ENCODE assay signal across 25 cellular contexts in the genomic region with DNA sequence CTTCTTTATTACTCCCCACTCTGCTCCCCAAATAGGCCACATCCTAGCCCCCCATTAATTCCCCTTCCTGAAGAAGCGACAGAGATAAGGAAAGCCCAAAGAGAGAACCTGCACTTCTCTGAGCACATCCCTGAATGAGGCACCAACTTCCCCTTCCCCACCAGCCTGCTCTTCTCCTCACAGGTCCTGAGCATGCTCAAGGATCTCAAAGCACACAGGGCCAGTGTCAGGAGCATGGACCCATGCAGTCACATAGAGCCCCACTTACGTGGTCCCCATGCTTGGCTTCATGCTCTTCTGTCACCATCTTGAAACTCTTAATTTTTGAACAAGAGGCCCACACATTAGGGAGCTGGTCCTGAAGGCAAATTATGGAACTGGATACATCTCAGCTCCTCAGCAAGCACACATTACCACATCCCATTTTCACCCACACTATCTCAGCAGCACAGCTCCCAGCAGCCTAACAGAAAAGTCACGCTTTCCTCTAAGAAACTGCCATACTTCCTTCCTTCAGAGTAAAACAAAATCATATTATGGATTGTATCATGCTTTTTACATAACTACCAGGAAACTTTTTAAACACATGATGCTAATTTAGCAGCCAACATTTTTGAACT.
A peak's percentile ranks its signal among the peaks of the same experiment; 100 is the strongest.
DNase-seq lines count a peak whose midpoint lies in the region; ATAC-seq, FAIRE-seq and TF ChIP-seq lines count a peak whose summit lies in the region.
"Had no signal": no experiment of that assay in that cellular context is flagged by ENCODE, and none has a peak within 500 bp of the region (broad histone marks: within the 10 kb centered on the region; RNA-seq: fewer than 3 reads in every experiment).

No MANE protein-coding gene starts in this region.

- H3K4me3 ChIP-seq in GM23338: no peak overlapping the region
- H3K4me3 ChIP-seq in RWPE2 (ENCODE audit: severe bottlenecking): no peak overlapping the region
- no peak overlapping the region for H3K4me3 ChIP-seq in H1 (ENCODE audit: extremely low read depth in 1 of 4, insufficient read depth in 2 of 4, low read depth in 3 of 4, low read length in 4 of 4)
- H3K4me3 ChIP-seq in tibial artery: no peak overlapping the region
- H3K4me3 ChIP-seq: ascending aorta, SK-N-MC, smooth muscle cell, thyroid gland had no signal

- no peaks in the 10 kb centered on the region for H3K9me3 ChIP-seq in RWPE2 (ENCODE audit: severe bottlenecking)
- H3K9me3 ChIP-seq in H1 (ENCODE audit: insufficient read depth in 2 of 2, low read depth in 1 of 2, low read length in 1 of 2): no peaks in the 10 kb centered on the region
- H3K9me3 ChIP-seq in CD4-positive, alpha-beta T cell (ENCODE audit: control insufficient read depth, low read length): no peaks in the 10 kb centered on the region
- no peaks in the 10 kb centered on the region for H3K9me3 ChIP-seq in tibial artery
- H3K9me3 ChIP-seq: ascending aorta, Peyer's patch, thyroid gland had no signal

- H3K9me3 Mint-ChIP-seq in GM23338 (no peaks in the 10 kb centered on the region), nephron (no peaks in the 10 kb centered on the region)
- peaks cover 2% of the 10 kb centered on the region for H3K9me3 Mint-ChIP-seq in CD4-positive, alpha-beta T cell
- H3K9me3 Mint-ChIP-seq: activated naive CD4-positive, alpha-beta T cell treated with anti-CD3 and anti-CD28 coated beads, Interleukin-2, amount 50 U/mL, for 24 hours; memory B cell had no signal

- H2BK120ac ChIP-seq in H1 (replicated peaks; ENCODE audit: low read depth, low read length): no peak overlapping the region

- 89% methylated on average over 3 of the region's 3 CpGs; no CpG with 5 or more reads in 1 of the 2 experiments for WGBS in H1 (ENCODE audit: extremely low coverage in 1 of 2, insufficient coverage in 1 of 2, insufficient read length in 1 of 2, insufficient replicate concordance in 2 of 2, low coverage in 1 of 2, low lambda C conversion rate in 2 of 2, missing lambda C conversion rate in 1 of 2), 2 experiments

- H3K4me3 Mint-ChIP-seq in GM23338 (no peak overlapping the region), nephron (no peak overlapping the region)
- no peak overlapping the region for H3K4me3 Mint-ChIP-seq in CD4-positive, alpha-beta T cell
- H3K4me3 Mint-ChIP-seq: activated naive CD4-positive, alpha-beta T cell treated with anti-CD3 and anti-CD28 coated beads, Interleukin-2, amount 50 U/mL, for 24 hours; memory B cell had no signal

- TF ChIP-seq CTCF in GM23338 (conservative IDR thresholded peaks at IDR 0.05; ENCODE audit: low read depth in 2 of 2): no peak
- no peak for TF ChIP-seq CTCF in RWPE2 (IDR thresholded peaks at IDR 0.05; ENCODE audit: poor library complexity, severe bottlenecking)
- no peak for TF ChIP-seq CTCF in H1 (IDR thresholded peaks at IDR 0.05; ENCODE audit: control extremely low read depth in 1 of 3, insufficient read depth in 1 of 3, low read depth in 1 of 3, low read length in 3 of 3)
- no peak for TF ChIP-seq CTCF in nephron (IDR thresholded peaks at IDR 0.05; ENCODE audit: unreplicated experiment in 3 of 3)
- TF ChIP-seq CTCF in CD4-positive, alpha-beta T cell (IDR thresholded peaks at IDR 0.05): no peak
- TF ChIP-seq CTCF in tibial artery (IDR thresholded peaks at IDR 0.05): no peak

- H3K23ac ChIP-seq in H1 (ENCODE audit: insufficient read length): no peak overlapping the region

- H3K4me2 ChIP-seq in GM23338 (no peak overlapping the region), H1 (ENCODE audit: insufficient read depth in 1 of 2, low read depth in 2 of 2, low read length in 2 of 2) (no peak overlapping the region)
- H3K4me2 ChIP-seq: smooth muscle cell had no signal

- H3K14ac ChIP-seq in H1 (ENCODE audit: insufficient read length): no peak overlapping the region

- H4K8ac ChIP-seq in H1 (ENCODE audit: extremely low read depth, insufficient read depth, low read length): no peak overlapping the region

- H2AK5ac ChIP-seq in H1 (ENCODE audit: low read depth, low read length): no peak overlapping the region

- peak overlapping the region; percentile 3; the same call in 1 of the 2 replicates for H3K27ac Mint-ChIP-seq in GM23338
- peak overlapping the region in 2 of 3 experiments; percentile 16 to 35 for H3K27ac Mint-ChIP-seq in nephron
- H3K27ac Mint-ChIP-seq in CD4-positive, alpha-beta T cell: no peak overlapping the region
- H3K27ac Mint-ChIP-seq: activated naive CD4-positive, alpha-beta T cell treated with anti-CD3 and anti-CD28 coated beads, Interleukin-2, amount 50 U/mL, for 24 hours; memory B cell had no signal

- ATAC-seq in GM23338 (no peak), RWPE2 (ENCODE audit: low read depth) (no peak), HG03565 (IDR thresholded peaks at IDR 0.05; ENCODE audit: unreplicated experiment) (no peak)
- no peak for ATAC-seq in CD4-positive, alpha-beta T cell (ENCODE audit: poor library complexity)

- POLR2A ChIA-PET in H1 (lab: Charles Lee; ENCODE audit: partially characterized antibody): interaction anchor here (1.4 kb wide), 1 partner anchor 13 kb away, joined by 3 read pairs; no protein-coding TSS in a partner anchor
- POLR2A ChIA-PET in CD4-positive, alpha-beta T cell (lab: Charles Lee): no interaction called here

- H4K20me1 ChIP-seq in GM23338 (replicated peaks; ENCODE audit: insufficient read depth): no peaks in the 10 kb centered on the region
- no peaks in the 10 kb centered on the region for H4K20me1 ChIP-seq in H1 (replicated peaks in 1 of 2; ENCODE audit: control insufficient read depth in 1 of 2, insufficient read depth in 2 of 2, low read length in 2 of 2)

- peaks cover 35% of the 10 kb centered on the region for H3K4me1 Mint-ChIP-seq in GM23338
- H3K4me1 Mint-ChIP-seq in nephron: peaks cover 67% of the 10 kb centered on the region
- H3K4me1 Mint-ChIP-seq in CD4-positive, alpha-beta T cell (ENCODE audit: low read depth): no peaks in the 10 kb centered on the region
- H3K4me1 Mint-ChIP-seq: activated naive CD4-positive, alpha-beta T cell treated with anti-CD3 and anti-CD28 coated beads, Interleukin-2, amount 50 U/mL, for 24 hours; memory B cell had no signal

- H3K36me3 Mint-ChIP-seq in GM23338 (ENCODE audit: low read depth) (no peaks in the 10 kb centered on the region), nephron (ENCODE audit: low read depth) (peaks cover 18% of the 10 kb centered on the region)
- no peaks in the 10 kb centered on the region for H3K36me3 Mint-ChIP-seq in CD4-positive, alpha-beta T cell (ENCODE audit: low read depth)
- H3K36me3 Mint-ChIP-seq: activated naive CD4-positive, alpha-beta T cell treated with anti-CD3 and anti-CD28 coated beads, Interleukin-2, amount 50 U/mL, for 24 hours; memory B cell had no signal

- H3K27me3 Mint-ChIP-seq in GM23338 (ENCODE audit: insufficient read depth, low read depth, poor library complexity) (peaks cover 2% of the 10 kb centered on the region), nephron (ENCODE audit: low read depth) (no peaks in the 10 kb centered on the region)
- H3K27me3 Mint-ChIP-seq in CD4-positive, alpha-beta T cell: peaks cover 6% of the 10 kb centered on the region
- H3K27me3 Mint-ChIP-seq: activated naive CD4-positive, alpha-beta T cell treated with anti-CD3 and anti-CD28 coated beads, Interleukin-2, amount 50 U/mL, for 24 hours had no signal

- DNase-seq in GM23338 (ENCODE audit: low spot score) (no peak), RWPE2 (ENCODE audit: low spot score) (no peak), H1 (ENCODE audit: low read depth in 1 of 2, low spot score in 2 of 2) (no peak), T-helper 9 cell (no peak), tibial artery (no peak)
- DNase-seq in CD4-positive, alpha-beta T cell: no peak
- DNase-seq: activated CD4-positive, CD25-positive, alpha-beta regulatory T cell treated with anti-CD3 and anti-CD28 coated beads, Interleukin-2, amount 50 U/mL, for 72 hours; activated CD8-positive, alpha-beta memory T cell treated with anti-CD3 and anti-CD28 coated beads for 24 hours; DND-41; kidney; NCI-H1092 treated with DMSO at 0.1 percent for 48 hours; NCI-H2081; NCI-H446 treated with DMSO at 0.1 percent for 48 hours; stimulated activated naive CD4-positive, alpha-beta T cell; thyroid gland had no signal

- no peak overlapping the region for H2BK5ac ChIP-seq in H1 (ENCODE audit: low read depth, low read length)

- H2BK12ac ChIP-seq in H1 (ENCODE audit: low read depth, low read length): peak overlapping the region; percentile 51; the same call in 1 of the 2 replicates

- no peak overlapping the region for H3K9ac ChIP-seq in H1 (replicated peaks in 1 of 4; ENCODE audit: extremely low read depth in 1 of 4, low read depth in 3 of 4, low read length in 3 of 4)

- no peak for TF ChIP-seq EP300 in H1 (IDR thresholded peaks at IDR 0.05; ENCODE audit: borderline replicate concordance in 1 of 2, low read depth in 2 of 2, low read length in 2 of 2)

- no peak for TF ChIP-seq RAD21 in H1 (IDR thresholded peaks at IDR 0.05 in 1 of 2, conservative IDR thresholded peaks at IDR 0.05 in 1 of 2; ENCODE audit: low read depth in 2 of 2, low read length in 2 of 2)

- H3K79me1 ChIP-seq in H1 (ENCODE audit: low read depth, low read length): no peaks in the 10 kb centered on the region

- H3K18ac ChIP-seq in H1 (ENCODE audit: extremely low read depth, low read length): no peak overlapping the region

- no peak for TF ChIP-seq POLR2A in H1 (IDR thresholded peaks at IDR 0.05; ENCODE audit: control extremely low read depth in 1 of 2, low read depth in 2 of 2, low read length in 2 of 2)

- H3K23me2 ChIP-seq in H1 (ENCODE audit: low read depth, low read length): no peaks in the 10 kb centered on the region

- intact Hi-C loops in CD4-positive, alpha-beta T cell (cut with DNase I, micrococcal nuclease): no loop called here
- intact Hi-C loops in tibial artery (cut with DNase I; ENCODE audit: low total_unique reads): no loop called here

- H3K27ac ChIP-seq in GM23338 (ENCODE audit: low read depth) (no peak overlapping the region), RWPE2 (ENCODE audit: poor library complexity, severe bottlenecking) (peak overlapping the region; percentile 95), H1 (ENCODE audit: low read depth, low read length) (no peak overlapping the region), tibial artery (no peak overlapping the region)
- H3K27ac ChIP-seq in CD4-positive, alpha-beta T cell (ENCODE audit: low read depth, low read length): no peak overlapping the region
- H3K27ac ChIP-seq: SK-N-MC, thyroid gland had no signal

- H3K27me3 ChIP-seq in GM23338 (ENCODE audit: insufficient read depth): no peaks in the 10 kb centered on the region
- no peaks in the 10 kb centered on the region for H3K27me3 ChIP-seq in RWPE2 (ENCODE audit: insufficient read depth, poor library complexity, severe bottlenecking)
- H3K27me3 ChIP-seq in H1 (replicated peaks in 1 of 4; ENCODE audit: control insufficient read depth in 3 of 4, extremely low read depth in 1 of 4, insufficient read depth in 3 of 4, low read length in 3 of 4): no peaks in the 10 kb centered on the region
- no peaks in the 10 kb centered on the region for H3K27me3 ChIP-seq in CD4-positive, alpha-beta T cell (ENCODE audit: control insufficient read depth, insufficient read depth, low read length)
- H3K27me3 ChIP-seq in tibial artery: no peaks in the 10 kb centered on the region
- H3K27me3 ChIP-seq: ascending aorta, Peyer's patch, thyroid gland had no signal

- H3K9me2 ChIP-seq in GM23338 (ENCODE audit: insufficient read depth): no peaks in the 10 kb centered on the region

- no peaks in the 10 kb centered on the region for H3K79me2 ChIP-seq in GM23338 (replicated peaks; ENCODE audit: insufficient read depth)
- 0 out of 4 replicates have a peak, but pooled peaks cover 0 to 2% of the 10 kb centered on the region in 2 experiments for H3K79me2 ChIP-seq in H1 (ENCODE audit: control insufficient read depth in 1 of 2, insufficient read depth in 2 of 2, low read length in 2 of 2)

- CTCF ChIA-PET in H1 (lab: Charles Lee; ENCODE audit: partially characterized antibody): interaction anchor here (0.6 to 0.9 kb wide), 3 partner anchors 14 to 58 kb away, joined by 3 read pairs; no protein-coding TSS in a partner anchor
- CTCF ChIA-PET in CD4-positive, alpha-beta T cell (lab: Charles Lee): no interaction called here

- no peaks in the 10 kb centered on the region for H3F3A ChIP-seq in GM23338 (replicated peaks; ENCODE audit: low read depth)

- H2AFZ ChIP-seq in GM23338: no peak overlapping the region
- no peak overlapping the region for H2AFZ ChIP-seq in H1 (ENCODE audit: low read length)

- H3K4ac ChIP-seq in H1 (replicated peaks; ENCODE audit: insufficient read length, low read depth, low read length): no peak overlapping the region

- H3K36me3 ChIP-seq in GM23338 (ENCODE audit: insufficient read depth) (no peaks in the 10 kb centered on the region), RWPE2 (ENCODE audit: low read depth) (peaks cover 4% of the 10 kb centered on the region; the same call in 1 of the 2 replicates), H1 (ENCODE audit: control insufficient read depth in 2 of 4, insufficient read depth in 4 of 4, low read length in 3 of 4) (no peaks in the 10 kb centered on the region), tibial artery (no peaks in the 10 kb centered on the region)
- H3K36me3 ChIP-seq: ascending aorta, Peyer's patch, thyroid gland had no signal

- no peak overlapping the region for H4K5ac ChIP-seq in H1 (ENCODE audit: insufficient read length, low read depth, low read length)

- H3K56ac ChIP-seq in H1 (replicated peaks; ENCODE audit: insufficient read length, low read depth, low read length): no peak overlapping the region

- H3K4me1 ChIP-seq in GM23338 (ENCODE audit: insufficient read depth) (peaks cover 5% of the 10 kb centered on the region; the same call in 1 of the 2 replicates), RWPE2 (ENCODE audit: insufficient read depth, poor library complexity, severe bottlenecking) (peaks cover 97% of the 10 kb centered on the region), H1 (replicated peaks in 1 of 4; ENCODE audit: control insufficient read depth in 3 of 4, insufficient read depth in 4 of 4, low read length in 3 of 4) (peaks cover 2 to 17% (median 5%) of the 10 kb centered on the region in 4 experiments; a peak in 6 of 7 replicates), tibial artery (peaks cover 0 to 79% (median 31%) of the 10 kb centered on the region in 4 donors)

- no peak for FAIRE-seq in H1 (lab: Jason Lieb, UNC)
- FAIRE-seq: GM19239, HTR-8/SVneo, kidney had no signal

- H2BK20ac ChIP-seq in H1 (ENCODE audit: low read length): no peak overlapping the region

- H2BK15ac ChIP-seq in H1 (ENCODE audit: low read length): peak overlapping the region; percentile 40; the same call in 1 of the 2 replicates

- no peak overlapping the region for H4K91ac ChIP-seq in H1 (replicated peaks; ENCODE audit: insufficient read length, low read length)
